Comparison of ENCODE assay signal across 6 cellular contexts in genomic region chr20:63941282-63942060, GRCh38. TPM values are rescaled to one million over a fixed set of nuclear protein-coding genes. Genes with fewer than 3 reads are reported as not detected.
DNase-seq lines count a peak whose midpoint lies in the region; ATAC-seq, FAIRE-seq and TF ChIP-seq lines count a peak whose summit lies in the region.

No MANE protein-coding gene starts in this region.

- no peaks in the 10 kb centered on the region for H3K27me3 Mint-ChIP-seq in activated CD4-positive, alpha-beta T cell treated with anti-CD3 and anti-CD28 coated beads for 36 hours
- peaks cover 10% of the 10 kb centered on the region for H3K27me3 Mint-ChIP-seq in glutamatergic neuron (ENCODE audit: unreplicated experiment)

- H3K36me3 ChIP-seq in tibial artery = peaks cover 37 to 86% (median 69%) of the 10 kb centered on the region in 3 donors

- ATAC-seq in activated CD4-positive, alpha-beta T cell treated with anti-CD3 and anti-CD28 coated beads for 36 hours = peak; percentile 83

- H3K4me3 ChIP-seq in tibial artery = no peak overlapping the region

- H3K9me3 ChIP-seq in tibial artery = no peaks in the 10 kb centered on the region

- H3K9me3 Mint-ChIP-seq in activated CD4-positive, alpha-beta T cell treated with anti-CD3 and anti-CD28 coated beads for 36 hours (ENCODE audit: low read depth) = no peaks in the 10 kb centered on the region
- no peaks in the 10 kb centered on the region for H3K9me3 Mint-ChIP-seq in glutamatergic neuron (ENCODE audit: unreplicated experiment)

- H3K27ac Mint-ChIP-seq in activated CD4-positive, alpha-beta T cell treated with anti-CD3 and anti-CD28 coated beads for 36 hours = peak overlapping the region; percentile 60
- no peak overlapping the region for H3K27ac Mint-ChIP-seq in glutamatergic neuron (ENCODE audit: unreplicated experiment)

- CTCF ChIA-PET in activated CD4-positive, alpha-beta T cell treated with anti-CD3 and anti-CD28 coated beads for 36 hours (lab: Charles Lee) = interaction anchor here (0.6 to 1.5 kb wide), 2 partner anchors 38 to 159 kb away, joined by 3 to 4 read pairs; partner anchors contain the start of gene SAMD10

- peaks cover 10% of the 10 kb centered on the region for H3K4me1 Mint-ChIP-seq in activated CD4-positive, alpha-beta T cell treated with anti-CD3 and anti-CD28 coated beads for 36 hours
- H3K4me1 Mint-ChIP-seq in glutamatergic neuron (ENCODE audit: low read depth, unreplicated experiment) = peaks cover 3% of the 10 kb centered on the region

- peak; percentile 71 for FAIRE-seq in GM18507 (lab: Jason Lieb, UNC)

- H3K36me3 Mint-ChIP-seq in activated CD4-positive, alpha-beta T cell treated with anti-CD3 and anti-CD28 coated beads for 36 hours (ENCODE audit: low read depth) = peaks cover 19% of the 10 kb centered on the region
- no peaks in the 10 kb centered on the region for H3K36me3 Mint-ChIP-seq in glutamatergic neuron (ENCODE audit: unreplicated experiment)

- DNase-seq in GM18507 (ENCODE audit: extremely low spot score, insufficient read length, low read depth) = peak; percentile 58
- peak; percentile 90 for DNase-seq in activated CD4-positive, alpha-beta T cell treated with anti-CD3 and anti-CD28 coated beads for 36 hours
- DNase-seq in glutamatergic neuron = peak; percentile 78
- peak; percentile 64 to 77 for DNase-seq in tibial artery
- DNase-seq in NCI-H82 (lab: John Stamatoyannopoulos, UW) = no peak
- DNase-seq in Ammon's horn (ENCODE audit: low spot score) = no peak

- POLR2A ChIA-PET in activated CD4-positive, alpha-beta T cell treated with anti-CD3 and anti-CD28 coated beads for 36 hours (lab: Charles Lee) = no interaction called here

- peaks cover 0 to 9% (median 0%) of the 10 kb centered on the region in 4 donors for H3K4me1 ChIP-seq in tibial artery

- TF ChIP-seq CTCF in glutamatergic neuron (IDR thresholded peaks at IDR 0.05; ENCODE audit: partially characterized antibody, unreplicated experiment) = no peak
- no peak for TF ChIP-seq CTCF in tibial artery (IDR thresholded peaks at IDR 0.05)

- no peaks in the 10 kb centered on the region for H3K27me3 ChIP-seq in tibial artery

- intact Hi-C loops in activated CD4-positive, alpha-beta T cell treated with anti-CD3 and anti-CD28 coated beads for 36 hours (cut with DNase I, micrococcal nuclease) = loop anchor here in 1 of 2 experiments (1.0 kb wide), 3 partner anchors 15 to 388 kb away; partner anchors contain the start of gene UCKL1
- intact Hi-C loops in tibial artery (cut with DNase I; ENCODE audit: low total_unique reads) = no loop called here

- H3K4me3 Mint-ChIP-seq in activated CD4-positive, alpha-beta T cell treated with anti-CD3 and anti-CD28 coated beads for 36 hours = no peak overlapping the region
- H3K4me3 Mint-ChIP-seq in glutamatergic neuron (ENCODE audit: unreplicated experiment) = peak overlapping the region; percentile 76

- no peak overlapping the region for H3K27ac ChIP-seq in tibial artery

RNA-seq across cellular contexts. Expression of gene UCKL1, which starts 14.7 kb away (rescaled TPM):
- total RNA-seq in activated CD4-positive, alpha-beta T cell treated with anti-CD3 and anti-CD28 coated beads for 36 hours = 10 to 100 TPM; 28.3 to 32.2 TPM
- total RNA-seq in glutamatergic neuron (ENCODE audit: unreplicated experiment) = 130 TPM

RNA-seq across cellular contexts. Expression of gene ZNF512B, which starts 28.3 kb away (rescaled TPM):
- total RNA-seq in activated CD4-positive, alpha-beta T cell treated with anti-CD3 and anti-CD28 coated beads for 36 hours = 10 to 100 TPM; 12.6 to 13.1 TPM
- 32.2 TPM for total RNA-seq in glutamatergic neuron (ENCODE audit: unreplicated experiment)

RNA-seq across cellular contexts. Expression of gene SAMD10, which starts 38.0 kb away (rescaled TPM):
- 10 to 100 TPM; 25.4 to 30.7 TPM for total RNA-seq in activated CD4-positive, alpha-beta T cell treated with anti-CD3 and anti-CD28 coated beads for 36 hours
- total RNA-seq in glutamatergic neuron (ENCODE audit: unreplicated experiment) = 3.1 TPM

RNA-seq across cellular contexts. Expression of gene PRPF6, which starts 39.5 kb away (rescaled TPM):
- 10 to 100 TPM; 60.5 to 67.0 TPM for total RNA-seq in activated CD4-positive, alpha-beta T cell treated with anti-CD3 and anti-CD28 coated beads for 36 hours
- total RNA-seq in glutamatergic neuron (ENCODE audit: unreplicated experiment) = 60.9 TPM

RNA-seq across cellular contexts. Expression of gene DNAJC5, which starts 46.5 kb away (rescaled TPM):
- total RNA-seq in activated CD4-positive, alpha-beta T cell treated with anti-CD3 and anti-CD28 coated beads for 36 hours = 10 to 100 TPM; 30.1 to 34.3 TPM
- total RNA-seq in glutamatergic neuron (ENCODE audit: unreplicated experiment) = 57.9 TPM

Comparison
In these comparisons a context has a peak if more than half of its experiments do, and no peak if none do; other contexts are left out.
1. DNase-seq: peak in GM18507 (single experiment), activated CD4-positive, alpha-beta T cell treated with anti-CD3 and anti-CD28 coated beads for 36 hours (single experiment), glutamatergic neuron (single experiment) and tibial artery (2 of 2); none in NCI-H82 (single experiment) and Ammon's horn (single experiment).